18 cellular contexts compared by ENCODE assay signal in the genomic region with DNA sequence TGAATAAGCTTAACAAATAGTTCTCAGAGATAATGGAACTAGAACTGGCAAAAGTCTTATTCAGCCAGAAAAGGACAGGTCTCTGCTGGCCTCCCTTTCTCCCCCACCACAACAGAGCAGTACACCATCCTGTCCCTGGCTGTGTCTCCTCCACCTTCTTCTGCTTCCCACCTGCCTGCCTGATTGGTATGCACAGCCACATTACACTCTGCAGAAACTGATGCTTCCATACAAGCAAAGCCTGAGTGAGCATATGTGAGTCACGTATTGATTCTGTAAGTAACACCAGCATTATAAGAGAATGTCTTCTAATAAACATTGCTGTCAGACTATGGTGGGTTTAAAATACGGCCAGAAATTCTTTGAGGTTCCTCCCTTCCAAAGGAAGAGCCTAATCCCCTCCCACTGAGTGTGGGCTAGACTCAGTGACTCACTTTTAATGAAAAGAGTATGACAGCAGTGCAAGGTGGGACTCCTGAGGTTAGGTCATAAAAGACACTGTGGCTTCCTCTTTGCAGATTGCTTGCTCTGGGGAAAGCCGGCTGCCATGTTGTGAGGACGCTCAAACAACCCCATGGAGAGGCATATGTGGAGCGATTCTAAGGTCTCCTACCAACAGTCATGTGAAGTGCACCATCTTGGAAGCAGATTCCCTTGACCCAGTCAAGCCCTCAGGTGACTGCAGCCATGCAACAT. TPM values are rescaled to one million over a fixed set of nuclear protein-coding genes. Genes with fewer than 3 reads are reported as not detected.
A peak's percentile ranks its signal among the peaks of the same experiment; 100 is the strongest.
DNase-seq lines count a peak whose midpoint lies in the region; ATAC-seq, FAIRE-seq and TF ChIP-seq lines count a peak whose summit lies in the region.
"Had no signal": no experiment of that assay in that cellular context is flagged by ENCODE, and none has a peak within 500 bp of the region (broad histone marks: within the 10 kb centered on the region; RNA-seq: fewer than 3 reads in every experiment).

No MANE protein-coding gene starts in this region.

- no peak for TF ChIP-seq POLR2A in IMR-90 (IDR thresholded peaks at IDR 0.05; ENCODE audit: low read depth, low read length)

- no peaks in the 10 kb centered on the region for H3K27me3 ChIP-seq in IMR-90 (ENCODE audit: control insufficient read depth, insufficient read depth, low read length)
- H3K27me3 ChIP-seq in astrocyte (ENCODE audit: insufficient read depth, low read length), result no peaks in the 10 kb centered on the region
- H3K27me3 ChIP-seq: BLaER1 treated with 17β-estradiol and CSF1 and Interleukin-3, amounts not matched to agents 10 nM and 100 nM; right atrium auricular region had no signal

- POLR2A ChIA-PET in IMR-90 (lab: Charles Lee; ENCODE audit: unreplicated experiment), result interaction anchor here (0.7 kb wide), 1 partner anchor 193 kb away, joined by 3 read pairs; no protein-coding TSS in a partner anchor

- no peak for TF ChIP-seq RAD21 in IMR-90 (IDR thresholded peaks at IDR 0.05; ENCODE audit: low read length)

- intact Hi-C loops in IMR-90 (cut with micrococcal nuclease) (no loop called here), mucosa of descending colon (cut with DNase I, micrococcal nuclease) (no loop called here)

- no peak overlapping the region for H3K4me2 ChIP-seq in IMR-90 (ENCODE audit: low read depth, low read length)
- H3K4me2 ChIP-seq in astrocyte (ENCODE audit: low read length), result no peak overlapping the region
- H3K4me2 ChIP-seq: BLaER1 treated with 17β-estradiol and CSF1 and Interleukin-3, amounts not matched to agents 10 nM and 100 nM had no signal

- H3K4me3 Mint-ChIP-seq in astrocyte (ENCODE audit: unreplicated experiment), result no peak overlapping the region
- no peak overlapping the region for H3K4me3 Mint-ChIP-seq in stimulated activated naive CD8-positive, alpha-beta T cell treated with anti-CD3 and anti-CD28 coated beads, Interleukin-15, amount 100 ng/mL, for 72 hours
- H3K4me3 Mint-ChIP-seq: activated naive CD8-positive, alpha-beta T cell treated with anti-CD3 and anti-CD28 coated beads, Interleukin-2, amount 10 ng/mL, durations not matched to agents 7 days and 5 days; nephron progenitor cell had no signal

- H3K9ac ChIP-seq in IMR-90 (ENCODE audit: low read depth, low read length), result no peak overlapping the region
- H3K9ac ChIP-seq in astrocyte (ENCODE audit: low read length), result no peak overlapping the region
- H3K9ac ChIP-seq: BLaER1 treated with 17β-estradiol and CSF1 and Interleukin-3, amounts not matched to agents 10 nM and 100 nM had no signal

- no peaks in the 10 kb centered on the region for H3K27me3 Mint-ChIP-seq in astrocyte (ENCODE audit: low read depth, unreplicated experiment)
- H3K27me3 Mint-ChIP-seq in stimulated activated naive CD8-positive, alpha-beta T cell treated with anti-CD3 and anti-CD28 coated beads, Interleukin-15, amount 100 ng/mL, for 72 hours, result no peaks in the 10 kb centered on the region
- H3K27me3 Mint-ChIP-seq: activated naive CD8-positive, alpha-beta T cell treated with anti-CD3 and anti-CD28 coated beads, Interleukin-2, amount 10 ng/mL, durations not matched to agents 7 days and 5 days had no signal

- H2AFZ ChIP-seq in IMR-90 (replicated peaks; ENCODE audit: low read length, poor library complexity), result no peak overlapping the region
- no peak overlapping the region for H2AFZ ChIP-seq in astrocyte (ENCODE audit: low read depth, low read length)

- no peak overlapping the region for H2AK9ac ChIP-seq in IMR-90 (replicated peaks; ENCODE audit: low read depth, low read length, poor library complexity)

- H3K9me1 ChIP-seq in IMR-90 (ENCODE audit: insufficient read depth, low read length), result peaks cover 3% of the 10 kb centered on the region; the same call in 1 of the 2 replicates

- no peak overlapping the region for H2BK15ac ChIP-seq in IMR-90 (ENCODE audit: low read depth, low read length)

- dilution Hi-C loops in IMR-90 (cut with HindIII; ENCODE audit: low sequenced_read_pairs, unreplicated experiment), result no loop called here

- H3K9me3 ChIP-seq in IMR-90 (ENCODE audit: control insufficient read depth, insufficient read depth, low read length) (peaks cover 3% of the 10 kb centered on the region; the same call in 1 of the 2 replicates), astrocyte (ENCODE audit: insufficient read depth, low read depth, low read length) (peaks cover 8% of the 10 kb centered on the region), mucosa of descending colon (no peaks in the 10 kb centered on the region)
- H3K9me3 ChIP-seq: right atrium auricular region had no signal

- no peak for FAIRE-seq in astrocyte (lab: Jason Lieb, UNC)
- FAIRE-seq: GM12878 had no signal

- no peak overlapping the region for H2AK5ac ChIP-seq in IMR-90 (ENCODE audit: low read depth, low read length)

- H4K91ac ChIP-seq in IMR-90 (ENCODE audit: insufficient read depth, low read depth, low read length), result no peak overlapping the region

- H3K4me1 ChIP-seq in IMR-90 (ENCODE audit: control insufficient read depth, insufficient read depth, low read length) (peaks cover 5% of the 10 kb centered on the region), astrocyte (ENCODE audit: insufficient read depth, low read length) (peaks cover 23% of the 10 kb centered on the region), mucosa of descending colon (ENCODE audit: low read depth) (no peaks in the 10 kb centered on the region)
- H3K4me1 ChIP-seq: right atrium auricular region had no signal

- H3K14ac ChIP-seq in IMR-90 (replicated peaks; ENCODE audit: low read depth, low read length), result 0 out of 2 replicates have a peak overlapping the region, but pooled peaks have one; percentile 39

- no peak overlapping the region for H2BK20ac ChIP-seq in IMR-90 (ENCODE audit: low read depth, low read length)

- BruUV-seq in IMR-90 (replicated peaks; lab: Mats Ljungman, UMichigan), result no TSS peak

- no peak overlapping the region for H3K18ac ChIP-seq in IMR-90 (ENCODE audit: low read depth, low read length)

- no peaks in the 10 kb centered on the region for H3K9me3 Mint-ChIP-seq in astrocyte (ENCODE audit: unreplicated experiment)
- H3K9me3 Mint-ChIP-seq in stimulated activated naive CD8-positive, alpha-beta T cell treated with anti-CD3 and anti-CD28 coated beads, Interleukin-15, amount 100 ng/mL, for 72 hours, result peaks cover 0 to 6% of the 10 kb centered on the region in 2 donors
- H3K9me3 Mint-ChIP-seq: nephron progenitor cell had no signal

- H3K56ac ChIP-seq in IMR-90 (ENCODE audit: extremely low read depth, insufficient read depth, low read length), result no peak overlapping the region

- H4K20me1 ChIP-seq in IMR-90 (ENCODE audit: insufficient read depth, low read length) (peaks cover 79% of the 10 kb centered on the region), astrocyte (ENCODE audit: insufficient read depth, low read length) (peaks cover 95% of the 10 kb centered on the region)

- H3K27ac Mint-ChIP-seq in astrocyte (ENCODE audit: unreplicated experiment), result peak overlapping the region; percentile 88
- H3K27ac Mint-ChIP-seq in stimulated activated naive CD8-positive, alpha-beta T cell treated with anti-CD3 and anti-CD28 coated beads, Interleukin-15, amount 100 ng/mL, for 72 hours, result no peak overlapping the region
- H3K27ac Mint-ChIP-seq: activated naive CD8-positive, alpha-beta T cell treated with anti-CD3 and anti-CD28 coated beads, Interleukin-2, amount 10 ng/mL, durations not matched to agents 7 days and 5 days; nephron progenitor cell had no signal

- no peak overlapping the region for H4K5ac ChIP-seq in IMR-90 (ENCODE audit: low read depth, low read length)

- peaks cover 63 to 73% of the 10 kb centered on the region in 2 experiments for H3K79me1 ChIP-seq in IMR-90 (ENCODE audit: low read depth in 1 of 2, low read length in 2 of 2)

- no peak overlapping the region for H2BK5ac ChIP-seq in IMR-90 (ENCODE audit: low read depth, low read length, poor library complexity, severe bottlenecking)

- in situ Hi-C loops in IMR-90 (cut with MboI; ENCODE audit: low sequenced_read_pairs), result no loop called here

- peak; percentile 60 for DNase-seq in Daoy (ENCODE audit: low read depth)
- peak; percentile 76 for DNase-seq in IMR-90
- DNase-seq in astrocyte (ENCODE audit: low read depth), result peak; percentile 63
- DNase-seq in mucosa of descending colon, result no peak
- DNase-seq in stimulated activated naive CD8-positive, alpha-beta T cell treated with anti-CD3 and anti-CD28 coated beads, Interleukin-15, amount 100 ng/mL, for 72 hours, result no peak
- DNase-seq in NCI-H345 (lab: John Stamatoyannopoulos, UW), result no peak
- no peak for DNase-seq in GOT3 (lab: John Stamatoyannopoulos, UW)
- DNase-seq: activated naive CD8-positive, alpha-beta T cell treated with anti-CD3 and anti-CD28 coated beads, Interleukin-2, amount 10 ng/mL, durations not matched to agents 7 days and 5 days; caudate nucleus; H7; NCI-H1092; nephron progenitor cell; stimulated activated CD4-positive, alpha-beta T cell treated with anti-CD3 and anti-CD28 coated beads, Interleukin-2, amount 100 ng/mL, for 24 hours had no signal

- no peak overlapping the region for H3K4ac ChIP-seq in IMR-90 (ENCODE audit: low read depth, low read length)

- no peak for TF ChIP-seq CTCF in IMR-90 (conservative IDR thresholded peaks at IDR 0.05; ENCODE audit: low read depth, low read length)
- no peak for TF ChIP-seq CTCF in astrocyte (IDR thresholded peaks at IDR 0.05; ENCODE audit: insufficient read depth, low read depth, low read length)
- TF ChIP-seq CTCF in mucosa of descending colon (IDR thresholded peaks at IDR 0.05), result no peak

- H3K4me3 ChIP-seq in IMR-90 (ENCODE audit: insufficient read depth, low read depth, low read length) (no peak overlapping the region), astrocyte (ENCODE audit: insufficient read depth, low read depth, low read length) (no peak overlapping the region), mucosa of descending colon (no peak overlapping the region)
- H3K4me3 ChIP-seq: BLaER1 treated with 17β-estradiol and CSF1 and Interleukin-3, amounts not matched to agents 10 nM and 100 nM; GM12878; right atrium auricular region had no signal

- WGBS in IMR-90 (ENCODE audit: extremely low coverage in 2 of 2, insufficient read length in 1 of 2), 2 experiments, result no CpG with 5 or more reads among the region's 5 CpGs

- CTCF ChIA-PET in IMR-90 (lab: Yijun Ruan, JAX), result no interaction called here

- peaks cover 52% of the 10 kb centered on the region for H3K36me3 Mint-ChIP-seq in astrocyte (ENCODE audit: low read depth, unreplicated experiment)

- H3K36me3 ChIP-seq in IMR-90 (ENCODE audit: control insufficient read depth, insufficient read depth, low read length) (peaks cover 75% of the 10 kb centered on the region), astrocyte (ENCODE audit: insufficient read depth, low read length) (peaks cover 88% of the 10 kb centered on the region), mucosa of descending colon (ENCODE audit: low read depth) (peaks cover 36% of the 10 kb centered on the region)

- peaks cover 60% of the 10 kb centered on the region for H3K4me1 Mint-ChIP-seq in astrocyte (ENCODE audit: low read depth, unreplicated experiment)
- H3K4me1 Mint-ChIP-seq in stimulated activated naive CD8-positive, alpha-beta T cell treated with anti-CD3 and anti-CD28 coated beads, Interleukin-15, amount 100 ng/mL, for 72 hours, result no peaks in the 10 kb centered on the region

- no peak overlapping the region for H2BK120ac ChIP-seq in IMR-90 (ENCODE audit: low read depth, low read length)

- H3K27ac ChIP-seq in IMR-90 (ENCODE audit: insufficient read depth, low read length), result no peak overlapping the region
- peak overlapping the region; percentile 41 for H3K27ac ChIP-seq in astrocyte (ENCODE audit: low read depth, low read length)
- H3K27ac ChIP-seq: BLaER1 treated with 17β-estradiol and CSF1 and Interleukin-3, amounts not matched to agents 10 nM and 100 nM; right atrium auricular region had no signal

- ATAC-seq in IMR-90 (ENCODE audit: low read depth) (peak; percentile 41), mucosa of descending colon (peak; percentile 22), HG03378 (IDR thresholded peaks at IDR 0.05; ENCODE audit: unreplicated experiment) (no peak)
- no peak for ATAC-seq in stimulated activated naive CD8-positive, alpha-beta T cell treated with anti-CD3 and anti-CD28 coated beads, Interleukin-15, amount 100 ng/mL, for 72 hours
- ATAC-seq: GM12878, Right ventricle myocardium inferior had no signal

- H4K8ac ChIP-seq in IMR-90 (ENCODE audit: low read depth in 2 of 2, low read length in 2 of 2), result no peak overlapping the region

- peaks cover 63% of the 10 kb centered on the region for H3K79me2 ChIP-seq in astrocyte (ENCODE audit: insufficient read depth, low read length)

- no peak overlapping the region for H3K23ac ChIP-seq in IMR-90 (ENCODE audit: low read depth, low read length)

RNA-seq across cellular contexts. Expression of gene ANXA2, which starts 44.4 kb away (rescaled TPM):
- 2,152 and 2,505 TPM in 2 replicates for total RNA-seq in Daoy (2014; rRNA removed; shearing (Covaris generic))
- 6,979 and 8,412 TPM in 2 replicates for total RNA-seq in IMR-90 (2012; rRNA removed)
- polyA plus RNA-seq in IMR-90 (2012; rRNA removed), result 6,722 and 7,454 TPM in 2 replicates
- 2,230 and 5,114 TPM in 2 replicates for polyA plus RNA-seq in IMR-90 (2012; cell fraction: cytosol; rRNA removed)
- 764 and 3,092 TPM in 2 replicates for polyA plus RNA-seq in IMR-90 (2012; cell fraction: nucleus; rRNA removed; ENCODE audit: low replicate concordance)
- 2,269 and 2,599 TPM in 2 replicates for total RNA-seq in astrocyte
- total RNA-seq in mucosa of descending colon, result 100 to 1,000 TPM; 376 to 796 (median 757) TPM

Comparison
In these comparisons a context has a peak if more than half of its experiments do, and no peak if none do; other contexts are left out.
1. DNase-seq: peak in Daoy (single experiment), IMR-90 (single experiment) and astrocyte (single experiment); none in mucosa of descending colon (0 of 3), stimulated activated naive CD8-positive, alpha-beta T cell treated with anti-CD3 and anti-CD28 coated beads, Interleukin-15, amount 100 ng/mL, for 72 hours (0 of 2), NCI-H345 (single experiment) and GOT3 (single experiment).
2. ATAC-seq: peak in IMR-90 (single experiment) and mucosa of descending colon (single experiment); none in stimulated activated naive CD8-positive, alpha-beta T cell treated with anti-CD3 and anti-CD28 coated beads, Interleukin-15, amount 100 ng/mL, for 72 hours (single experiment) and HG03378 (single experiment).